In genomic region chr1:178497903-178498478, GRCh38 we compare ENCODE assay signal across 28 cellular contexts. TPM values are rescaled to one million over a fixed set of nuclear protein-coding genes. Genes with fewer than 3 reads are reported as not detected.
"Had no signal": no experiment of that assay in that cellular context is flagged by ENCODE, and none has a peak within 500 bp of the region (broad histone marks: within the 10 kb centered on the region; RNA-seq: fewer than 3 reads in every experiment).

No MANE protein-coding gene starts in this region.

- H3K36me3 ChIP-seq: brain microvascular endothelial cell, cardiac muscle cell, MG63 had no signal

- H3K27ac ChIP-seq: brain microvascular endothelial cell, cardiac muscle cell, KMS-11 had no signal

- H3K27me3 ChIP-seq: brain microvascular endothelial cell, cardiac muscle cell, MG63 had no signal

- DNase-seq: activated CD4-positive, alpha-beta T cell treated with anti-CD3 and anti-CD28 coated beads for 48 hours; activated CD4-positive, alpha-beta T cell treated with anti-CD3 and anti-CD28 coated beads, Interleukin-2, amount 50 U/mL, for 4 hours; activated gamma-delta T cell treated with Interleukin-2 at 50 U/mL for 16 hours; activated naive CD4-positive, alpha-beta T cell treated with anti-CD3 and anti-CD28 coated beads, Interleukin-2, amount 10 ng/mL, durations not matched to agents 7 days and 5 days; activated naive CD8-positive, alpha-beta T cell treated with anti-CD3 and anti-CD28 coated beads for 36 hours; activated T-cell treated with anti-CD3 and anti-CD28 coated beads, Interleukin-2, amount 50 U/mL, for 4 hours; brain microvascular endothelial cell; MG63; MV-4-11; NCI-H1092 treated with DMSO at 0.1 percent for 48 hours; NCI-H1417 treated with DMSO at 0.1 percent for 48 hours; NCI-H1694; NCI-H2029; NCI-H2107; NCI-H2171 treated with DMSO at 0.1 percent for 48 hours; NCI-H345; NCI-H510A; NCI-H526 treated with DMSO at 0.1 percent for 48 hours; NCI-H82; NK-92 treated with Interleukin-12 subunit alpha and Interleukin-12 subunit beta, amount 100 ng/mL, for 24 hours; PC-3; SHP77 treated with DMSO at 0.1 percent for 48 hours had no signal

- H3K9ac ChIP-seq: KMS-11 had no signal

- H3K36me3 Mint-ChIP-seq: activated naive CD4-positive, alpha-beta T cell treated with anti-CD3 and anti-CD28 coated beads, Interleukin-2, amount 10 ng/mL, durations not matched to agents 7 days and 5 days; activated naive CD8-positive, alpha-beta T cell treated with anti-CD3 and anti-CD28 coated beads for 36 hours had no signal

- H3K27me3 Mint-ChIP-seq: activated naive CD4-positive, alpha-beta T cell treated with anti-CD3 and anti-CD28 coated beads, Interleukin-2, amount 10 ng/mL, durations not matched to agents 7 days and 5 days; activated naive CD8-positive, alpha-beta T cell treated with anti-CD3 and anti-CD28 coated beads for 36 hours had no signal

- H3K9me3 Mint-ChIP-seq: activated naive CD4-positive, alpha-beta T cell treated with anti-CD3 and anti-CD28 coated beads, Interleukin-2, amount 10 ng/mL, durations not matched to agents 7 days and 5 days; activated naive CD8-positive, alpha-beta T cell treated with anti-CD3 and anti-CD28 coated beads for 36 hours; activated T-cell treated with anti-CD3 and anti-CD28 coated beads, Interleukin-2, amount 50 U/mL, for 4 hours; T-helper 1 cell treated with Interleukin-12 subunit alpha and Interleukin-12 subunit beta and Interleukin-4 antibody, amounts not matched to agents 30 μg/mL and 1 μg/mL, for 36 hours had no signal

- H3K9me3 ChIP-seq: MG63 had no signal

- H3K27ac Mint-ChIP-seq: activated naive CD4-positive, alpha-beta T cell treated with anti-CD3 and anti-CD28 coated beads, Interleukin-2, amount 10 ng/mL, durations not matched to agents 7 days and 5 days; activated naive CD8-positive, alpha-beta T cell treated with anti-CD3 and anti-CD28 coated beads for 36 hours; T-helper 1 cell treated with Interleukin-12 subunit alpha and Interleukin-12 subunit beta and Interleukin-4 antibody, amounts not matched to agents 30 μg/mL and 1 μg/mL, for 36 hours had no signal

- ATAC-seq: activated CD4-positive, CD25-positive, alpha-beta regulatory T cell treated with anti-CD3 and anti-CD28 coated beads, Interleukin-2, amount 50 U/mL, for 24 hours; activated T-cell treated with anti-CD3 and anti-CD28 coated beads, Interleukin-2, amount 50 U/mL, for 4 hours; PC-3 had no signal

- H3K4me2 ChIP-seq: KMS-11 had no signal

- H3K4me3 Mint-ChIP-seq: activated naive CD4-positive, alpha-beta T cell treated with anti-CD3 and anti-CD28 coated beads, Interleukin-2, amount 10 ng/mL, durations not matched to agents 7 days and 5 days; activated naive CD8-positive, alpha-beta T cell treated with anti-CD3 and anti-CD28 coated beads for 36 hours; activated T-cell treated with anti-CD3 and anti-CD28 coated beads, Interleukin-2, amount 50 U/mL, for 4 hours; T-helper 1 cell treated with Interleukin-12 subunit alpha and Interleukin-12 subunit beta and Interleukin-4 antibody, amounts not matched to agents 30 μg/mL and 1 μg/mL, for 36 hours had no signal

- H3K4me1 Mint-ChIP-seq: activated naive CD4-positive, alpha-beta T cell treated with anti-CD3 and anti-CD28 coated beads, Interleukin-2, amount 10 ng/mL, durations not matched to agents 7 days and 5 days; activated naive CD8-positive, alpha-beta T cell treated with anti-CD3 and anti-CD28 coated beads for 36 hours had no signal

- H3K4me3 ChIP-seq: cardiac muscle cell, MG63 had no signal

RNA-seq across cellular contexts. Expression of gene CLEC20A, which starts 1.2 kb away (rescaled TPM):
- total RNA-seq: activated naive CD8-positive, alpha-beta T cell treated with anti-CD3 and anti-CD28 coated beads for 36 hours; activated T-cell treated with anti-CD3 and anti-CD28 coated beads, Interleukin-2, amount 50 U/mL, for 4 hours; cardiac muscle cell; PC-3; SK-MEL-5 had no signal
- polyA plus RNA-seq: adipose tissue, cardiac muscle cell had no signal

RNA-seq across cellular contexts. Expression of gene TEX35, which starts 14.9 kb away (rescaled TPM):
- total RNA-seq: activated naive CD8-positive, alpha-beta T cell treated with anti-CD3 and anti-CD28 coated beads for 36 hours; activated T-cell treated with anti-CD3 and anti-CD28 coated beads, Interleukin-2, amount 50 U/mL, for 4 hours; cardiac muscle cell; PC-3; SK-MEL-5 had no signal
- polyA plus RNA-seq: cardiac muscle cell had no signal
